ENCODE assay signal across 15 cellular contexts in genomic region chr20:57030611-57031600, GRCh38.
A peak's percentile ranks its signal among the peaks of the same experiment; 100 is the strongest.
DNase-seq lines count a peak whose midpoint lies in the region; ATAC-seq and TF ChIP-seq lines count a peak whose summit lies in the region.
"Had no signal": no experiment of that assay in that cellular context is flagged by ENCODE, and none has a peak within 500 bp of the region (broad histone marks: within the 10 kb centered on the region; RNA-seq: fewer than 3 reads in every experiment).

No MANE protein-coding gene starts in this region.

- H2AFZ ChIP-seq in hepatocyte (no peak overlapping the region), neuronal stem cell (ENCODE audit: low read length) (no peak overlapping the region)

- H4K91ac ChIP-seq in neuronal stem cell (ENCODE audit: low read depth, low read length, poor library complexity): no peak overlapping the region

- peaks cover 29% of the 10 kb centered on the region for H3K4me1 Mint-ChIP-seq in HFFc6 (ENCODE audit: low read depth)
- H3K4me1 Mint-ChIP-seq: activated naive CD4-positive, alpha-beta T cell treated with anti-CD3 and anti-CD28 coated beads, Interleukin-2, amount 50 U/mL, for 24 hours; T-helper 17 cell had no signal

- no peak overlapping the region for H3K4me3 Mint-ChIP-seq in HFFc6
- H3K4me3 Mint-ChIP-seq: activated CD8-positive, alpha-beta T cell treated with anti-CD3 and anti-CD28 coated beads, Interleukin-2, amount 10 ng/mL, durations not matched to agents 7 days and 5 days; activated naive CD4-positive, alpha-beta T cell treated with anti-CD3 and anti-CD28 coated beads, Interleukin-2, amount 50 U/mL, for 24 hours; T-helper 17 cell had no signal

- H3K27ac ChIP-seq in hepatocyte (no peak overlapping the region), vagina (no peak overlapping the region), mesendoderm (ENCODE audit: low read depth, low read length) (no peak overlapping the region), neuronal stem cell (replicated peaks; ENCODE audit: low read length) (no peak overlapping the region)
- H3K27ac ChIP-seq: C4-2B, dorsolateral prefrontal cortex had no signal

- no peaks in the 10 kb centered on the region; the same call in 1 of the 2 replicates for H3K36me3 Mint-ChIP-seq in HFFc6 (ENCODE audit: low read depth)
- H3K36me3 Mint-ChIP-seq: activated naive CD4-positive, alpha-beta T cell treated with anti-CD3 and anti-CD28 coated beads, Interleukin-2, amount 50 U/mL, for 24 hours had no signal

- H3K9me3 Mint-ChIP-seq in HFFc6: peaks cover 4% of the 10 kb centered on the region; the same call in 1 of the 2 replicates
- H3K9me3 Mint-ChIP-seq: activated naive CD4-positive, alpha-beta T cell treated with anti-CD3 and anti-CD28 coated beads, Interleukin-2, amount 50 U/mL, for 24 hours had no signal

- DNase-seq in AG08396 (ENCODE audit: low spot score) (peak; percentile 46), HFFc6 (peak; percentile 33), hepatocyte (ENCODE audit: low spot score) (peak; percentile 31), NCI-H748 (lab: John Stamatoyannopoulos, UW; ENCODE audit: unreplicated experiment) (no peak), vagina (ENCODE audit: extremely low spot score in 2 of 2) (no peak), mesendoderm (no peak), neuronal stem cell (ENCODE audit: low spot score) (no peak)
- DNase-seq: activated CD8-positive, alpha-beta T cell treated with anti-CD3 and anti-CD28 coated beads, Interleukin-2, amount 10 ng/mL, durations not matched to agents 7 days and 5 days; dorsolateral prefrontal cortex; stimulated activated CD4-positive, alpha-beta T cell treated with anti-CD3 and anti-CD28 coated beads, Interleukin-15, amount 100 ng/mL, for 24 hours; T-helper 17 cell had no signal

- H3K27me3 ChIP-seq in hepatocyte (peaks cover 5% of the 10 kb centered on the region), vagina (no peaks in the 10 kb centered on the region), mesendoderm (ENCODE audit: insufficient read depth, low read length, poor library complexity) (no peaks in the 10 kb centered on the region), neuronal stem cell (ENCODE audit: control insufficient read depth in 3 of 3, insufficient read depth in 3 of 3, low read depth in 1 of 3, low read length in 3 of 3) (peaks cover 0 to 7% (median 0%) of the 10 kb centered on the region in 3 experiments)

- H3K4me3 ChIP-seq in hepatocyte: no peak overlapping the region
- H3K4me3 ChIP-seq in vagina: no peak overlapping the region
- H3K4me3 ChIP-seq in mesendoderm (ENCODE audit: low read length): no peak overlapping the region
- no peak overlapping the region for H3K4me3 ChIP-seq in neuronal stem cell (ENCODE audit: low read length in 2 of 2)
- H3K4me3 ChIP-seq: dorsolateral prefrontal cortex had no signal

- 61% methylated on average over 14 of the region's 14 CpGs for WGBS in hepatocyte (ENCODE audit: low lambda C conversion rate, missing lambda C conversion rate)
- WGBS in mesendoderm (ENCODE audit: extremely low coverage, insufficient coverage, low lambda C conversion rate): no CpG with 5 or more reads among the region's 14 CpGs
- no CpG with 5 or more reads among the region's 14 CpGs for WGBS in neuronal stem cell (ENCODE audit: extremely low coverage in 2 of 2, insufficient read length in 2 of 2, insufficient replicate concordance in 1 of 2), 2 donors

- H3K79me1 ChIP-seq in mesendoderm (ENCODE audit: low read length): no peaks in the 10 kb centered on the region
- H3K79me1 ChIP-seq in neuronal stem cell (ENCODE audit: low read depth, low read length): no peaks in the 10 kb centered on the region

- H3K9me3 ChIP-seq in hepatocyte (ENCODE audit: low read depth) (no peaks in the 10 kb centered on the region), vagina (no peaks in the 10 kb centered on the region), neuronal stem cell (replicated peaks in 1 of 2; ENCODE audit: control insufficient read depth in 2 of 2, insufficient read depth in 1 of 2, low read depth in 1 of 2, low read length in 2 of 2) (peaks cover 0 to 3% of the 10 kb centered on the region in 2 donors)

- TF ChIP-seq CTCF in HFFc6 (IDR thresholded peaks at IDR 0.05): no peak
- TF ChIP-seq CTCF in hepatocyte (IDR thresholded peaks at IDR 0.05; ENCODE audit: poor library complexity): no peak
- no peak for TF ChIP-seq CTCF in vagina (IDR thresholded peaks at IDR 0.05)

- H3K9ac ChIP-seq in mesendoderm (ENCODE audit: low read length) (no peak overlapping the region), neuronal stem cell (ENCODE audit: low read depth, low read length, poor library complexity) (no peak overlapping the region)

- peaks cover 16% of the 10 kb centered on the region for H3K27me3 Mint-ChIP-seq in HFFc6 (ENCODE audit: insufficient read depth)

- H3K56ac ChIP-seq in mesendoderm (ENCODE audit: low read length): no peak overlapping the region

- no peak overlapping the region for H3K18ac ChIP-seq in mesendoderm (ENCODE audit: low read length)
- H3K18ac ChIP-seq in neuronal stem cell (ENCODE audit: low read length): no peak overlapping the region

- H3K9me2 ChIP-seq in hepatocyte (replicated peaks; ENCODE audit: insufficient read depth): no peaks in the 10 kb centered on the region

- no peak overlapping the region for H3K4ac ChIP-seq in mesendoderm (ENCODE audit: low read depth, low read length)
- H3K4ac ChIP-seq in neuronal stem cell (ENCODE audit: low read length): no peak overlapping the region

- H2BK5ac ChIP-seq in mesendoderm (ENCODE audit: low read length) (no peak overlapping the region), neuronal stem cell (ENCODE audit: low read length) (no peak overlapping the region)

- H2AK5ac ChIP-seq in mesendoderm (ENCODE audit: low read length): no peak overlapping the region
- H2AK5ac ChIP-seq in neuronal stem cell (ENCODE audit: low read depth, low read length): no peak overlapping the region

- peak overlapping the region; percentile 14; the same call in 1 of the 2 replicates for H3K27ac Mint-ChIP-seq in HFFc6
- H3K27ac Mint-ChIP-seq: activated CD8-positive, alpha-beta T cell treated with anti-CD3 and anti-CD28 coated beads, Interleukin-2, amount 10 ng/mL, durations not matched to agents 7 days and 5 days; activated naive CD4-positive, alpha-beta T cell treated with anti-CD3 and anti-CD28 coated beads, Interleukin-2, amount 50 U/mL, for 24 hours; T-helper 17 cell had no signal

- no peak overlapping the region for H2BK15ac ChIP-seq in mesendoderm (replicated peaks; ENCODE audit: low read depth)
- no peak overlapping the region for H2BK15ac ChIP-seq in neuronal stem cell (ENCODE audit: low read length)

- H3K23ac ChIP-seq in mesendoderm (ENCODE audit: low read length) (no peak overlapping the region), neuronal stem cell (ENCODE audit: low read depth, low read length, poor library complexity) (no peak overlapping the region)

- H2BK120ac ChIP-seq in mesendoderm (ENCODE audit: low read depth, low read length) (no peak overlapping the region), neuronal stem cell (ENCODE audit: low read depth, low read length) (no peak overlapping the region)

- H3K4me1 ChIP-seq in hepatocyte (ENCODE audit: insufficient read depth) (peaks cover 9% of the 10 kb centered on the region), vagina (peaks cover 9% of the 10 kb centered on the region), mesendoderm (ENCODE audit: control insufficient read depth, low read depth, low read length) (no peaks in the 10 kb centered on the region), neuronal stem cell (ENCODE audit: control insufficient read depth in 2 of 2, insufficient read depth in 1 of 2, low read depth in 1 of 2, low read length in 2 of 2) (peaks cover 0 to 6% of the 10 kb centered on the region in 2 donors)

- H3K14ac ChIP-seq in neuronal stem cell (ENCODE audit: low read length): no peak overlapping the region

- H3K79me2 ChIP-seq in hepatocyte (no peaks in the 10 kb centered on the region), mesendoderm (ENCODE audit: control insufficient read depth, insufficient read depth, low read length) (no peaks in the 10 kb centered on the region)

- H4K20me1 ChIP-seq in hepatocyte (ENCODE audit: insufficient read depth, poor library complexity, severe bottlenecking): no peaks in the 10 kb centered on the region

- no peak overlapping the region for H4K5ac ChIP-seq in mesendoderm (ENCODE audit: low read length)

- H3K36me3 ChIP-seq in hepatocyte (replicated peaks; ENCODE audit: insufficient read depth, low read depth) (no peaks in the 10 kb centered on the region), vagina (no peaks in the 10 kb centered on the region), mesendoderm (ENCODE audit: control insufficient read depth, insufficient read depth, low read length) (no peaks in the 10 kb centered on the region), neuronal stem cell (replicated peaks in 1 of 2; ENCODE audit: control insufficient read depth in 2 of 2, insufficient read depth in 2 of 2, low read length in 2 of 2) (no peaks in the 10 kb centered on the region)

- TF ChIP-seq POLR2A in vagina (IDR thresholded peaks at IDR 0.05): no peak

- H2BK12ac ChIP-seq in neuronal stem cell (ENCODE audit: low read length): no peak overlapping the region

- H4K8ac ChIP-seq in mesendoderm (ENCODE audit: low read depth, low read length) (no peak overlapping the region), neuronal stem cell (ENCODE audit: low read depth, low read length) (no peak overlapping the region)

- H3K4me2 ChIP-seq in hepatocyte (no peak overlapping the region), mesendoderm (ENCODE audit: low read length) (no peak overlapping the region), neuronal stem cell (ENCODE audit: insufficient read depth, low read length, poor library complexity, severe bottlenecking) (no peak overlapping the region)

- peak; percentile 27; the same call in 2 of the 3 replicates for ATAC-seq in SK-N-SH treated with all-trans-retinoic acid at 6 μM for 48 hours
- ATAC-seq: activated CD8-positive, alpha-beta T cell treated with anti-CD3 and anti-CD28 coated beads, Interleukin-2, amount 10 ng/mL, durations not matched to agents 7 days and 5 days; left lobe of liver; T-helper 17 cell had no signal

- intact Hi-C loops in vagina (cut with DNase I): no loop called here

TF ChIP-seq in SK-N-SH treated with all-trans-retinoic acid at 6 μM for 48 hours, 23 proteins besides CTCF, POLR2A, EP300 and RAD21 (continues in another document):
- no peak for TF ChIP-seq PATZ1 (CRISPR knock-in tag; IDR thresholded peaks at IDR 0.05; ENCODE audit: borderline replicate concordance)

Comparison
In these comparisons a context has a peak if more than half of its experiments do, and no peak if none do; other contexts are left out.
1. DNase-seq: peak in AG08396 (single experiment), HFFc6 (single experiment) and hepatocyte (single experiment); none in NCI-H748 (single experiment), vagina (0 of 2), mesendoderm (single experiment) and neuronal stem cell (single experiment).